ENCODE assay signal across 18 cellular contexts in genomic region chr12:28558232-28558631, GRCh38.
DNase-seq lines count a peak whose midpoint lies in the region; ATAC-seq and TF ChIP-seq lines count a peak whose summit lies in the region.
"Had no signal": no experiment of that assay in that cellular context is flagged by ENCODE, and none has a peak within 500 bp of the region (broad histone marks: within the 10 kb centered on the region; RNA-seq: fewer than 3 reads in every experiment).

No MANE protein-coding gene starts in this region.

- no peaks in the 10 kb centered on the region for H3K36me3 ChIP-seq in breast epithelium
- H3K36me3 ChIP-seq: BLaER1, HAP-1 had no signal

- H3K27me3 ChIP-seq in breast epithelium: no peaks in the 10 kb centered on the region
- H3K27me3 ChIP-seq: BLaER1 had no signal

- no peaks in the 10 kb centered on the region for H3K9me3 ChIP-seq in breast epithelium
- H3K9me3 ChIP-seq: BLaER1, Caco-2, HAP-1 had no signal

- intact Hi-C loops in left ventricle myocardium superior (cut with micrococcal nuclease): no loop called here
- intact Hi-C loops in Right ventricle myocardium inferior (cut with DNase I): no loop called here
- intact Hi-C loops in breast epithelium (cut with DNase I; ENCODE audit: low total_unique reads): no loop called here

- H3K9me3 Mint-ChIP-seq in nephron progenitor cell: no peaks in the 10 kb centered on the region
- H3K9me3 Mint-ChIP-seq: CD4-positive, CD25-positive, alpha-beta regulatory T cell; CD8-positive, alpha-beta T cell; HFFc6 had no signal

- TF ChIP-seq CTCF in nephron progenitor cell (IDR thresholded peaks at IDR 0.05): no peak
- no peak for TF ChIP-seq CTCF in breast epithelium (IDR thresholded peaks at IDR 0.05)

- H3K27ac ChIP-seq in breast epithelium: no peak overlapping the region
- H3K27ac ChIP-seq: 22Rv1, BLaER1, C4-2B had no signal

- peak; percentile 9 for DNase-seq in NCI-H2029 treated with DMSO at 0.1 percent for 48 hours (lab: John Stamatoyannopoulos, UW)
- no peak for DNase-seq in NCI-H2029 (lab: John Stamatoyannopoulos, UW)
- no peak for DNase-seq in left ventricle myocardium superior
- DNase-seq in Right ventricle myocardium inferior (ENCODE audit: missing footprints): no peak
- no peak for DNase-seq in nephron progenitor cell
- DNase-seq in breast epithelium (ENCODE audit: low spot score in 2 of 2): no peak
- DNase-seq: Caco-2; CD4-positive, CD25-positive, alpha-beta regulatory T cell; CD8-positive, alpha-beta T cell; DMS153; GF-D8; GOT3; HFFc6 had no signal

- ATAC-seq in left ventricle myocardium superior: peak; percentile 51
- ATAC-seq in Right ventricle myocardium inferior: no peak
- ATAC-seq: CD8-positive, alpha-beta T cell had no signal

- H3K4me3 Mint-ChIP-seq in nephron progenitor cell: no peak overlapping the region
- H3K4me3 Mint-ChIP-seq: B cell; CD4-positive, CD25-positive, alpha-beta regulatory T cell; CD8-positive, alpha-beta T cell; HFFc6 had no signal

- no peaks in the 10 kb centered on the region for H3K4me1 ChIP-seq in breast epithelium
- H3K4me1 ChIP-seq: BLaER1, Caco-2, HAP-1 had no signal

- peak overlapping the region; percentile 17 for H3K27ac Mint-ChIP-seq in nephron progenitor cell
- H3K27ac Mint-ChIP-seq: B cell; CD8-positive, alpha-beta T cell; HFFc6 had no signal

- H3K36me3 Mint-ChIP-seq in nephron progenitor cell (ENCODE audit: low read depth): peaks cover 4% of the 10 kb centered on the region

- H3K4me3 ChIP-seq in breast epithelium: no peak overlapping the region
- H3K4me3 ChIP-seq: BLaER1, HAP-1 had no signal

- H3K4me1 Mint-ChIP-seq in nephron progenitor cell: no peaks in the 10 kb centered on the region
- H3K4me1 Mint-ChIP-seq: B cell had no signal

- no peak for TF ChIP-seq POLR2A in breast epithelium (IDR thresholded peaks at IDR 0.05)

- H3K27me3 Mint-ChIP-seq in nephron progenitor cell (ENCODE audit: low read depth, poor library complexity): no peaks in the 10 kb centered on the region
- H3K27me3 Mint-ChIP-seq: B cell; CD4-positive, CD25-positive, alpha-beta regulatory T cell had no signal
